Comparison of ENCODE assay signal across 8 cellular contexts in the genomic region with DNA sequence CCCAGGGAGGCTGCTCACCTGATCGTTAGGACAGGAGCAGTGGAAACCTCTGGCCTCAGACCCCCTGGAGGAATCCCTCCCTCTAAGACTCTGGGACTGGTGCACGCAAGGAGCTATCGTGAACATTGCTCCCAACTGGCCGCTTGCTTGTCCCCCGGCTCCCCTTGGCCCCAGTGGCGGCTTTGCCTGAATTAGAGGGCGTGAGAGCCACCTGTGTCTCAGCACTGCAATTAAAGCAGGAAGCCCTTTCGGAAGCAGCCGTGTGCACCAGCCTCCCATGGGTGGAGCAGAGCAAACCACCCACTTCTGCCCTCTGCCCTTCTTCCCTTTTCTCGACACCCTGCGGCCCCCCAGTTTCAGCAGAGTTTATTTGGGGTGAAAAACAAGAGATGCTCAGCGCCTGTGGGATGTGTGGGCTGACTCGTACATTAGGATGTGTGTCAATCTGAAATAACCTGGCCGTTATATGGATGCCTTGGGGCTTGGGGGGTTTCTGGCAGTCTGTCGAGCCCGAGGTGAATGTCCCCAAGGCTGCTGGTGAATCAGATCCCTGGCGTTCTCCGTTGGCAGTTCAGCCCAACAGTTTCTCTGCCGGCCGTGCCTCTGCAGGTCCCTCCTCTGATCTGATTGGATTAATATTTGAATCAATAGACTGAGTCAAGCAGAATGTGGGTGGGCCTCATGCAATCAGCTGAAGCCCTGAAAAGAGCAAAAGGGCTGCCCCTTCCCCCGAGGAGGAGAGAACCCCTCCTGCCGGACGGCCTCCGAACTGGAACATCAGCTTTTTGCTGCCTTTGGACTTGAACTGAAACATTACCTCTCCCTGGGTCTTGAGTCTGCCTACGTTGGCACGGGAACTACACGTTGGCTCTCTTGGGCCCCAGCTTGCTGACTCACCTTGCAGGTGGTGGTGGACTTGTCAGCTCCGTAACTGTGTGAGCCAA. TPM values are rescaled to one million over a fixed set of nuclear protein-coding genes. Genes with fewer than 3 reads are reported as not detected.
A peak's percentile ranks its signal among the peaks of the same experiment; 100 is the strongest.
DNase-seq lines count a peak whose midpoint lies in the region; ATAC-seq and TF ChIP-seq lines count a peak whose summit lies in the region.

No MANE protein-coding gene starts in this region.

- peaks cover 13% of the 10 kb centered on the region for H3K27me3 Mint-ChIP-seq in chondrocyte (ENCODE audit: low read depth)

- DNase-seq in T-helper 22 cell (ENCODE audit: low read depth) (peak; percentile 41), colonic mucosa (peak; percentile 75), chondrocyte (ENCODE audit: low spot score) (no peak), cerebellum (ENCODE audit: low spot score) (no peak)
- peak; percentile 34 to 37 for DNase-seq in stimulated activated CD4-positive, alpha-beta T cell treated with anti-CD3 and anti-CD28 coated beads, Interleukin-1b, Interleukin-23, amount 100 ng/mL, for 4 hours (ENCODE audit: low read depth in 2 of 2)

- peak overlapping the region; percentile 18 for H3K27ac ChIP-seq in colonic mucosa

- no peaks in the 10 kb centered on the region for H3K4me1 Mint-ChIP-seq in chondrocyte (ENCODE audit: low read depth)

- H3K27ac Mint-ChIP-seq in chondrocyte (ENCODE audit: unreplicated experiment): no peak overlapping the region

- H3K4me3 Mint-ChIP-seq in chondrocyte (ENCODE audit: unreplicated experiment): no peak overlapping the region

- H3K4me3 ChIP-seq in colonic mucosa: no peak overlapping the region

- no peaks in the 10 kb centered on the region for H3K9me3 Mint-ChIP-seq in chondrocyte (ENCODE audit: low read depth)

- H3K27me3 ChIP-seq in colonic mucosa: no peaks in the 10 kb centered on the region

- H3K36me3 ChIP-seq in colonic mucosa: no peaks in the 10 kb centered on the region

- H3K36me3 Mint-ChIP-seq in chondrocyte (ENCODE audit: low read depth): no peaks in the 10 kb centered on the region

- TF ChIP-seq CTCF in GM12873 (IDR thresholded peaks at IDR 0.05; ENCODE audit: insufficient read depth, low read depth, low read length, missing control alignments) (peak; percentile 36), colonic mucosa (IDR thresholded peaks at IDR 0.05) (no peak), chondrocyte (IDR thresholded peaks at IDR 0.05) (no peak)

- peaks cover 11% of the 10 kb centered on the region for H3K4me1 ChIP-seq in colonic mucosa

- H3K9me3 ChIP-seq in colonic mucosa: no peaks in the 10 kb centered on the region

- intact Hi-C loops in colonic mucosa (cut with DNase I): no loop called here

- peak; percentile 36 for ATAC-seq in HG03280 (IDR thresholded peaks at IDR 0.05; ENCODE audit: unreplicated experiment)
- no peak for ATAC-seq in HG02973 (IDR thresholded peaks at IDR 0.05; ENCODE audit: unreplicated experiment)

- H3K9ac ChIP-seq in colonic mucosa (ENCODE audit: low read depth in 2 of 2, low read length in 2 of 2): peak overlapping the region in 1 of 2 donors; percentile 60

RNA-seq across cellular contexts. Expression of a gene that starts 7.3 kb away (rescaled TPM):
- total RNA-seq in colonic mucosa: under 1 TPM; 0.35 to 0.37 TPM
- total RNA-seq in chondrocyte: 0.29 TPM in 1 of 3 replicates, not detected in the others
- total RNA-seq in cerebellum: 0.09 TPM

RNA-seq across cellular contexts. Expression of a gene that starts 53.7 kb away (rescaled TPM):
- 10 to 100 TPM; 10.2 to 15.1 TPM for total RNA-seq in colonic mucosa
- 18.0 to 21.2 TPM (median 18.6 TPM) in 3 replicates for total RNA-seq in chondrocyte
- 13.3 TPM for total RNA-seq in cerebellum

Comparison
In these comparisons a context has a peak if more than half of its experiments do, and no peak if none do; other contexts are left out.
1. DNase-seq: peak in T-helper 22 cell (single experiment), colonic mucosa (single experiment) and stimulated activated CD4-positive, alpha-beta T cell treated with anti-CD3 and anti-CD28 coated beads, Interleukin-1b, Interleukin-23, amount 100 ng/mL, for 4 hours (2 of 2); none in chondrocyte (single experiment) and cerebellum (single experiment).